Comparison of ENCODE assay signal across 11 cellular contexts in the genomic region with DNA sequence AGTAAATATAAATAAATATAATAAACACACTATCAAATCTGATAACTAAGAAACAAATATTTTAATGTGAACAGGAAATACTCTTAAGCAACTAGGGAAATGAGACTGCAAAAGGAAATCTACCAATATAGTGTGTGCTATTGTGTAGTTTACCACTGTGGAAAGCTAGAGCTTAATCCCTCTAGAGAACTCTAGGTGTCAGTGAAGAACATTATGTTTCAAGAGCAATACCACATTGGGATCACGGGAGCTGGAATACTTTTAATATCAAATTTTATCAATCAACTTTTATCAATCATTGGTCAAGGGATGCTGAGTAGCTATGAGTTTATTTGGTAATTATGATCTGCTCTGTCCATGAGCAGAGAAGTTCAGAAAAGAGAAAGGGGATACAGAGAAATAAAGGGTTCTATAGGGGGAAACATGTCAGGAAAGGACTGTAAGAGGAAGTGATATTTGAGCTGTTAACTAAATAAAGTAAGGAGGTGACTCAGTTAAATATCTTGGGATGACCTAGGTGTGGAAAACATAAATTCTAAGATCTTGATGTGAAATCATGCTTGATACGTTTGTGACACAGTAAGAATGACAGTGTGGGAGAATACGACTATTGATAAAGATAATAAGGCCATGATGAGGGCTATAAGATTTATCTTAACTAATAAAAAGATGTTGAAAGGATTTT.
DNase-seq lines count a peak whose midpoint lies in the region; ATAC-seq and TF ChIP-seq lines count a peak whose summit lies in the region.
"Had no signal": no experiment of that assay in that cellular context is flagged by ENCODE, and none has a peak within 500 bp of the region (broad histone marks: within the 10 kb centered on the region; RNA-seq: fewer than 3 reads in every experiment).

No MANE protein-coding gene starts in this region.

- intact Hi-C loops in activated CD8-positive, alpha-beta T cell treated with anti-CD3 and anti-CD28 coated beads for 36 hours (cut with micrococcal nuclease), result no loop called here

- H3K27ac Mint-ChIP-seq in activated CD8-positive, alpha-beta T cell treated with anti-CD3 and anti-CD28 coated beads for 36 hours, result no peak overlapping the region

- H3K36me3 Mint-ChIP-seq in activated CD8-positive, alpha-beta T cell treated with anti-CD3 and anti-CD28 coated beads for 36 hours (ENCODE audit: low read depth), result no peaks in the 10 kb centered on the region

- ATAC-seq in activated CD8-positive, alpha-beta T cell treated with anti-CD3 and anti-CD28 coated beads for 36 hours, result no peak
- ATAC-seq: gastrocnemius medialis had no signal

- DNase-seq in DMS 273 (lab: John Stamatoyannopoulos, UW; ENCODE audit: unreplicated experiment) (peak; percentile 3), DMS 273 treated with DMSO at 0.1 percent for 48 hours (lab: John Stamatoyannopoulos, UW) (no peak), NOMO-1 treated with DMSO at 0.1 percent for 48 hours (lab: John Stamatoyannopoulos, UW; ENCODE audit: unreplicated experiment) (peak; percentile 24), epithelial cell of esophagus (ENCODE audit: low read depth) (peak; percentile 48), renal cortical epithelial cell (ENCODE audit: low read depth) (peak; percentile 54), OCI-M2 (lab: John Stamatoyannopoulos, UW; ENCODE audit: unreplicated experiment) (no peak), erythroblast (lab: John Stamatoyannopoulos, UW) (no peak)
- no peak for DNase-seq in activated CD8-positive, alpha-beta T cell treated with anti-CD3 and anti-CD28 coated beads for 36 hours
- DNase-seq: 8988T, gastrocnemius medialis had no signal

- H3K27me3 Mint-ChIP-seq in activated CD8-positive, alpha-beta T cell treated with anti-CD3 and anti-CD28 coated beads for 36 hours, result peaks cover 8% of the 10 kb centered on the region

- no peaks in the 10 kb centered on the region for H3K4me1 Mint-ChIP-seq in activated CD8-positive, alpha-beta T cell treated with anti-CD3 and anti-CD28 coated beads for 36 hours (ENCODE audit: low read depth)

- CTCF ChIA-PET in activated CD8-positive, alpha-beta T cell treated with anti-CD3 and anti-CD28 coated beads for 36 hours (lab: Charles Lee), result no interaction called here

- no peak for TF ChIP-seq POLR2A in erythroblast (IDR thresholded peaks at IDR 0.05; ENCODE audit: low read length)

- no peaks in the 10 kb centered on the region for H3K9me3 Mint-ChIP-seq in activated CD8-positive, alpha-beta T cell treated with anti-CD3 and anti-CD28 coated beads for 36 hours

- H3K4me3 Mint-ChIP-seq in activated CD8-positive, alpha-beta T cell treated with anti-CD3 and anti-CD28 coated beads for 36 hours, result no peak overlapping the region

- POLR2A ChIA-PET in activated CD8-positive, alpha-beta T cell treated with anti-CD3 and anti-CD28 coated beads for 36 hours (lab: Charles Lee), result no interaction called here

- peak; percentile 51 for TF ChIP-seq CTCF in epithelial cell of esophagus (IDR thresholded peaks at IDR 0.05; ENCODE audit: insufficient read depth, low read depth, low read length, missing control alignments)
- no peak for TF ChIP-seq CTCF in activated CD8-positive, alpha-beta T cell treated with anti-CD3 and anti-CD28 coated beads for 36 hours (IDR thresholded peaks at IDR 0.05)

- H3K4me3 ChIP-seq in epithelial cell of esophagus (ENCODE audit: low read length), result no peak overlapping the region
- H3K4me3 ChIP-seq: gastrocnemius medialis, skin epidermis had no signal

Comparison
In these comparisons a context has a peak if more than half of its experiments do, and no peak if none do; other contexts are left out.
1. DNase-seq: peak in DMS 273 (single experiment), NOMO-1 treated with DMSO at 0.1 percent for 48 hours (single experiment), epithelial cell of esophagus (single experiment) and renal cortical epithelial cell (single experiment); none in DMS 273 treated with DMSO at 0.1 percent for 48 hours (single experiment), activated CD8-positive, alpha-beta T cell treated with anti-CD3 and anti-CD28 coated beads for 36 hours (single experiment), OCI-M2 (single experiment) and erythroblast (0 of 2).